In the genomic region with DNA sequence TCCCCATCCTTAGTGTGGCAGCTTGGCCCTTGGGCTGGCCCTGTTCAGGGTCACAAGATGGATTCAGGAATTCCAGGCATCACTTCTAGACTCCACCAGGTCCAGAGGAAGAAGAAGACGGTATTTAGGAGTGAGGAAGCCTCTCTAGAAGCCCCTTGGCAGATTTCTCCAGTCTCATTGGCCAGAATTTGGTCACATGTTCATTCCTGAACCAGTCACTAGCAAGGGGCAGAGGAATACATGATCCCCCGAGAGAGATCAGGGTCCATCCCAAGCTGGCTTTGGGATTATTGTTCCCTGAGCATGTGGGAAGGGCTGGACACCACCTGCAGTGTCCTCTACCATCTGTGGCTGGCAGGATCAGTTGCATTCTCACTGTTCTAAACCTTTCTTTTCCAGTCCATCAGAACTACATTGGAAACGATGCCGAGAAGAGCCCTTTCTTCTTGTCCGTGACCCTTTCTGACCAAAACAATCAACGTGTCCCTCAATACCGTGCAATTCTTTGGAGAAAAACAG, we compare ENCODE assay signal across 26 cellular contexts.
"Had no signal": no experiment of that assay in that cellular context is flagged by ENCODE, and none has a peak within 500 bp of the region (broad histone marks: within the 10 kb centered on the region; RNA-seq: fewer than 3 reads in every experiment).

No MANE protein-coding gene starts in this region.

- H3K36me3 ChIP-seq: brain microvascular endothelial cell, cardiac muscle cell had no signal

- DNase-seq: activated CD4-positive, alpha-beta T cell treated with anti-CD3 and anti-CD28 coated beads for 4 hours; activated CD8-positive, alpha-beta T cell treated with anti-CD3 and anti-CD28 coated beads, Interleukin-2, amount 10 ng/mL, durations not matched to agents 7 days and 5 days; activated effector memory CD4-positive, alpha-beta T cell treated with Interleukin-2 at 50 U/mL for 16 hours; activated naive CD4-positive, alpha-beta T cell; activated T-cell treated with anti-CD3 and anti-CD28 coated beads, Interleukin-2, amount 50 U/mL, for 24 hours; amniotic stem cell; brain microvascular endothelial cell; Karpas-422; MM.1S; NCI-H1105; NCI-H1436 treated with DMSO at 0.1 percent for 48 hours; NCI-H187; NCI-H2081; NCI-H510A treated with DMSO at 0.1 percent for 48 hours; NCI-H748 treated with DMSO at 0.1 percent for 48 hours; OCI-M1; RPMI8226; T-helper 1 cell had no signal

- H3K4me3 Mint-ChIP-seq: activated CD8-positive, alpha-beta T cell treated with anti-CD3 and anti-CD28 coated beads, Interleukin-2, amount 10 ng/mL, durations not matched to agents 7 days and 5 days; activated naive CD4-positive, alpha-beta T cell treated with anti-CD3 and anti-CD28 coated beads, Interleukin-2, amount 50 U/mL, for 24 hours; activated T-cell treated with anti-CD3 and anti-CD28 coated beads, Interleukin-2, amount 50 U/mL, for 24 hours; activated T-helper 1 cell treated with anti-CD3 and anti-CD28 coated beads, Interleukin-12 subunit alpha, Interleukin-12 subunit beta, Interleukin-2, Interleukin-4 antibody, amounts not matched to agents 30 ng/mL and 10 ng/mL and 1 ng/mL, durations not matched to agents 14 hours and 24 hours and 36 hours had no signal

- H3K36me3 Mint-ChIP-seq: activated naive CD4-positive, alpha-beta T cell treated with anti-CD3 and anti-CD28 coated beads, Interleukin-2, amount 50 U/mL, for 24 hours had no signal

- H3K4me3 ChIP-seq: cardiac muscle cell, SK-N-MC had no signal

- H3K27me3 ChIP-seq: brain microvascular endothelial cell, cardiac muscle cell had no signal

- H3K27ac Mint-ChIP-seq: activated CD8-positive, alpha-beta T cell treated with anti-CD3 and anti-CD28 coated beads, Interleukin-2, amount 10 ng/mL, durations not matched to agents 7 days and 5 days; activated naive CD4-positive, alpha-beta T cell treated with anti-CD3 and anti-CD28 coated beads, Interleukin-2, amount 50 U/mL, for 24 hours; activated T-cell treated with anti-CD3 and anti-CD28 coated beads, Interleukin-2, amount 50 U/mL, for 24 hours; activated T-helper 1 cell treated with anti-CD3 and anti-CD28 coated beads, Interleukin-12 subunit alpha, Interleukin-12 subunit beta, Interleukin-2, Interleukin-4 antibody, amounts not matched to agents 30 ng/mL and 10 ng/mL and 1 ng/mL, durations not matched to agents 14 hours and 24 hours and 36 hours had no signal

- H3K4me1 Mint-ChIP-seq: activated naive CD4-positive, alpha-beta T cell treated with anti-CD3 and anti-CD28 coated beads, Interleukin-2, amount 50 U/mL, for 24 hours had no signal

- H3K9me3 Mint-ChIP-seq: activated naive CD4-positive, alpha-beta T cell treated with anti-CD3 and anti-CD28 coated beads, Interleukin-2, amount 50 U/mL, for 24 hours; activated T-cell treated with anti-CD3 and anti-CD28 coated beads, Interleukin-2, amount 50 U/mL, for 24 hours; activated T-helper 1 cell treated with anti-CD3 and anti-CD28 coated beads, Interleukin-12 subunit alpha, Interleukin-12 subunit beta, Interleukin-2, Interleukin-4 antibody, amounts not matched to agents 30 ng/mL and 10 ng/mL and 1 ng/mL, durations not matched to agents 14 hours and 24 hours and 36 hours had no signal

- ATAC-seq: activated CD4-positive, CD25-positive, alpha-beta regulatory T cell treated with anti-CD3 and anti-CD28 coated beads, Interleukin-2, amount 50 U/mL, for 24 hours; activated CD8-positive, alpha-beta T cell treated with anti-CD3 and anti-CD28 coated beads, Interleukin-2, amount 10 ng/mL, durations not matched to agents 7 days and 5 days; Panc1; Right ventricle myocardium inferior had no signal

- H3K27ac ChIP-seq: brain microvascular endothelial cell, cardiac muscle cell, SK-N-MC, VCaP had no signal
